Comparison of ENCODE assay signal across 13 cellular contexts in genomic region chr13:30766957-30767603, GRCh38. TPM values are rescaled to one million over a fixed set of nuclear protein-coding genes. Genes with fewer than 3 reads are reported as not detected.
A peak's percentile ranks its signal among the peaks of the same experiment; 100 is the strongest.
DNase-seq lines count a peak whose midpoint lies in the region; ATAC-seq, FAIRE-seq and TF ChIP-seq lines count a peak whose summit lies in the region.
"Had no signal": no experiment of that assay in that cellular context is flagged by ENCODE, and none has a peak within 500 bp of the region (broad histone marks: within the 10 kb centered on the region; RNA-seq: fewer than 3 reads in every experiment).

No MANE protein-coding gene starts in this region.

- TF ChIP-seq CTCF in mesothelial cell of epicardium (IDR thresholded peaks at IDR 0.05; ENCODE audit: unreplicated experiment) = no peak
- no peak for TF ChIP-seq CTCF in BE2C (IDR thresholded peaks at IDR 0.05; ENCODE audit: low read depth, low read length)
- no peak for TF ChIP-seq CTCF in D721Med (IDR thresholded peaks at IDR 0.05; ENCODE audit: insufficient read depth, missing control alignments)

- H3K27me3 Mint-ChIP-seq in CD4-positive, CD25-positive, alpha-beta regulatory T cell = no peaks in the 10 kb centered on the region
- H3K27me3 Mint-ChIP-seq in central memory CD8-positive, alpha-beta T cell = no peaks in the 10 kb centered on the region
- H3K27me3 Mint-ChIP-seq in mesothelial cell of epicardium (ENCODE audit: low read depth) = no peaks in the 10 kb centered on the region

- peaks cover 10% of the 10 kb centered on the region for H3K36me3 Mint-ChIP-seq in CD4-positive, CD25-positive, alpha-beta regulatory T cell
- peaks cover 12% of the 10 kb centered on the region for H3K36me3 Mint-ChIP-seq in central memory CD8-positive, alpha-beta T cell (ENCODE audit: insufficient read depth)
- H3K36me3 Mint-ChIP-seq in mesothelial cell of epicardium = no peaks in the 10 kb centered on the region

- no peak overlapping the region for H3K4me3 Mint-ChIP-seq in CD4-positive, CD25-positive, alpha-beta regulatory T cell
- H3K4me3 Mint-ChIP-seq in central memory CD8-positive, alpha-beta T cell = no peak overlapping the region
- H3K4me3 Mint-ChIP-seq in mesothelial cell of epicardium = no peak overlapping the region

- H3K9me3 Mint-ChIP-seq in CD4-positive, CD25-positive, alpha-beta regulatory T cell = no peaks in the 10 kb centered on the region
- H3K9me3 Mint-ChIP-seq in central memory CD8-positive, alpha-beta T cell = no peaks in the 10 kb centered on the region
- no peaks in the 10 kb centered on the region for H3K9me3 Mint-ChIP-seq in mesothelial cell of epicardium

- no peaks in the 10 kb centered on the region for H3K9me3 ChIP-seq in CD4-positive, CD25-positive, alpha-beta regulatory T cell (ENCODE audit: control insufficient read depth in 2 of 2, low read length in 2 of 2)
- H3K9me3 ChIP-seq in BE2C = no peaks in the 10 kb centered on the region; the same call in 1 of the 2 replicates

- H3K4me1 ChIP-seq in CD4-positive, CD25-positive, alpha-beta regulatory T cell (ENCODE audit: control insufficient read depth, insufficient read depth, low read length, poor library complexity, severe bottlenecking) = no peaks in the 10 kb centered on the region
- H3K4me1 ChIP-seq in BE2C = no peaks in the 10 kb centered on the region; the same call in 1 of the 2 replicates

- no peak overlapping the region for H3K27ac ChIP-seq in CD4-positive, CD25-positive, alpha-beta regulatory T cell (ENCODE audit: insufficient read depth, low read length, poor library complexity, severe bottlenecking)
- H3K27ac ChIP-seq: C4-2B had no signal

- peaks cover 0 to 10% (median 1%) of the 10 kb centered on the region in 4 donors for H3K4me1 Mint-ChIP-seq in CD4-positive, CD25-positive, alpha-beta regulatory T cell
- H3K4me1 Mint-ChIP-seq in central memory CD8-positive, alpha-beta T cell = peaks cover 18% of the 10 kb centered on the region
- H3K4me1 Mint-ChIP-seq in mesothelial cell of epicardium = peaks cover 5% of the 10 kb centered on the region

- DNase-seq in CD4-positive, CD25-positive, alpha-beta regulatory T cell = no peak
- DNase-seq in GM19239 (ENCODE audit: insufficient read length, low spot score) (no peak), mesothelial cell of epicardium (ENCODE audit: low spot score in 2 of 2, unreplicated experiment in 2 of 2) (no peak), BE2C (no peak), D721Med (ENCODE audit: insufficient read length, low spot score) (no peak)
- DNase-seq in central memory CD8-positive, alpha-beta T cell (ENCODE audit: low spot score in 2 of 2) = peak in 1 of 2 donors; percentile 45
- DNase-seq in activated T-cell treated with anti-CD3 and anti-CD28 coated beads, Interleukin-2, amount 50 U/mL, for 1 hour = no peak
- DNase-seq: cortex of kidney, NCI-H446 had no signal

- peaks cover 25% of the 10 kb centered on the region for H3K36me3 ChIP-seq in CD4-positive, CD25-positive, alpha-beta regulatory T cell (ENCODE audit: control insufficient read depth, insufficient read depth, low read length)
- no peaks in the 10 kb centered on the region for H3K36me3 ChIP-seq in BE2C

- no peak for ATAC-seq in CD4-positive, CD25-positive, alpha-beta regulatory T cell (ENCODE audit: low read depth in 2 of 2)
- peak; percentile 60 for ATAC-seq in HG03520 (IDR thresholded peaks at IDR 0.05; ENCODE audit: unreplicated experiment)
- ATAC-seq in central memory CD8-positive, alpha-beta T cell (replicated peaks; ENCODE audit: extremely low read depth, poor library complexity, severe bottlenecking) = peak; percentile 83
- ATAC-seq: HCT116 had no signal

- H3K27ac Mint-ChIP-seq in CD4-positive, CD25-positive, alpha-beta regulatory T cell = peak overlapping the region in 2 of 3 donors; percentile 15 to 79
- peak overlapping the region; percentile 77 for H3K27ac Mint-ChIP-seq in central memory CD8-positive, alpha-beta T cell (ENCODE audit: low read depth)
- H3K27ac Mint-ChIP-seq in mesothelial cell of epicardium = no peak overlapping the region

- H3K27me3 ChIP-seq in CD4-positive, CD25-positive, alpha-beta regulatory T cell (ENCODE audit: control insufficient read depth, insufficient read depth, low read length) = no peaks in the 10 kb centered on the region
- H3K27me3 ChIP-seq in BE2C = no peaks in the 10 kb centered on the region

- no peak overlapping the region for H3K4me3 ChIP-seq in CD4-positive, CD25-positive, alpha-beta regulatory T cell (ENCODE audit: low read depth, low read length)
- no peak overlapping the region for H3K4me3 ChIP-seq in BE2C (ENCODE audit: low read depth, low read length)

- FAIRE-seq in GM19239 (lab: Jason Lieb, UNC) = peak; percentile 44
- no peak for FAIRE-seq in D721Med (lab: Jason Lieb, UNC)

RNA-seq across cellular contexts. Expression of gene ALOX5AP, which starts 31.7 kb away (rescaled TPM):
- total RNA-seq in CD4-positive, CD25-positive, alpha-beta regulatory T cell = 80.4 TPM
- polyA plus RNA-seq in CD4-positive, CD25-positive, alpha-beta regulatory T cell = 100 to 1,000 TPM; 299 to 544 (median 380) TPM
- total RNA-seq in mesothelial cell of epicardium = 0.25 TPM in 2 of 3 replicates, not detected in the other
- not detected for polyA plus RNA-seq in BE2C (2012; ENCODE audit: insufficient read depth, insufficient read length, low read depth)
- total RNA-seq: SK-MEL-5 had no signal

Comparison
In these comparisons a context has a peak if more than half of its experiments do, and no peak if none do; other contexts are left out.
1. ATAC-seq: peak in HG03520 (single experiment) and central memory CD8-positive, alpha-beta T cell (single experiment); none in CD4-positive, CD25-positive, alpha-beta regulatory T cell (0 of 2).
2. RNA of gene ALOX5AP, which starts 31.7 kb away (total RNA-seq): 80.4 TPM in CD4-positive, CD25-positive, alpha-beta regulatory T cell (single experiment); 0.25 TPM in mesothelial cell of epicardium; every median in the first group is over 10 times any median in the second.